8 cellular contexts compared by ENCODE assay signal in genomic region chr14:93115069-93115919, GRCh38. TPM values are rescaled to one million over a fixed set of nuclear protein-coding genes. Genes with fewer than 3 reads are reported as not detected.
DNase-seq lines count a peak whose midpoint lies in the region; ATAC-seq and TF ChIP-seq lines count a peak whose summit lies in the region.

No MANE protein-coding gene starts in this region.

- peak overlapping the region; percentile 89 for H3K27ac ChIP-seq in BLaER1
- H3K27ac ChIP-seq in duodenal mucosa (ENCODE audit: low read depth, low read length): peak overlapping the region; percentile 95
- peak overlapping the region; percentile 98 for H3K27ac ChIP-seq in lung (ENCODE audit: low read depth in 1 of 2, low read length in 1 of 2)

- H3K9ac ChIP-seq in BLaER1 (peak overlapping the region; percentile 86), duodenal mucosa (ENCODE audit: low read depth in 1 of 2, low read length in 2 of 2) (peak overlapping the region; percentile 88 to 95)

- H3K27me3 ChIP-seq in BLaER1 (no peaks in the 10 kb centered on the region), duodenal mucosa (ENCODE audit: control insufficient read depth in 1 of 2, insufficient read depth in 2 of 2, low read length in 2 of 2) (no peaks in the 10 kb centered on the region), lung (ENCODE audit: control insufficient read depth, insufficient read depth) (no peaks in the 10 kb centered on the region)

- H3K4me3 ChIP-seq in BLaER1 (peak overlapping the region; percentile 96), duodenal mucosa (ENCODE audit: low read depth in 1 of 2, low read length in 2 of 2) (peak overlapping the region; percentile 92), lung (peak overlapping the region; percentile 79)

- peak overlapping the region; percentile 95 for H3K4me2 ChIP-seq in BLaER1

- H3K36me3 ChIP-seq in BLaER1 (no peaks in the 10 kb centered on the region), duodenal mucosa (ENCODE audit: control insufficient read depth in 1 of 2, insufficient read depth in 2 of 2, low read length in 2 of 2) (no peaks in the 10 kb centered on the region), lung (ENCODE audit: control insufficient read depth in 2 of 2, insufficient read depth in 2 of 2, low read length in 2 of 2) (no peaks in the 10 kb centered on the region)

- H4K20me1 ChIP-seq in BLaER1: peaks cover 44% of the 10 kb centered on the region

- DNase-seq in GM19240 (ENCODE audit: insufficient read length, low spot score) (peak; percentile 79), NCI-H526 treated with DMSO at 0.1 percent for 48 hours (lab: John Stamatoyannopoulos, UW) (peak; percentile 77), lung (ENCODE audit: low spot score) (peak; percentile 82)
- peak; percentile 86 to 87 for DNase-seq in activated CD4-positive, alpha-beta T cell treated with anti-CD3 and anti-CD28 coated beads, Interleukin-2, amount 50 U/mL, for 48 hours
- DNase-seq in stimulated activated CD4-positive, alpha-beta T cell treated with anti-CD3 and anti-CD28 coated beads, TNF-alpha, amount 100 ng/mL, for 24 hours (ENCODE audit: low read depth in 3 of 3): peak; percentile 53 to 87 (median 72)

- no peak for TF ChIP-seq CTCF in lung (IDR thresholded peaks at IDR 0.05; ENCODE audit: control extremely low read depth, extremely low read depth)

- ATAC-seq in HG03442 (IDR thresholded peaks at IDR 0.05; ENCODE audit: unreplicated experiment): peak; percentile 74
- peak; percentile 91 for ATAC-seq in lung (ENCODE audit: insufficient read depth, low FRiP score)

- 1% methylated on average over 69 to 121 of the region's 121 CpGs for WGBS in lung, 2 donors

- H3K9me3 ChIP-seq in BLaER1 (no peaks in the 10 kb centered on the region), duodenal mucosa (ENCODE audit: control insufficient read depth in 1 of 2, low read length in 2 of 2) (no peaks in the 10 kb centered on the region), lung (ENCODE audit: control insufficient read depth in 2 of 2, insufficient read depth in 1 of 2, low read length in 1 of 2) (peaks cover 0 to 2% of the 10 kb centered on the region in 2 donors)

- H3K4me1 ChIP-seq in BLaER1 (peaks cover 49% of the 10 kb centered on the region), duodenal mucosa (ENCODE audit: control insufficient read depth in 1 of 2, insufficient read depth in 2 of 2, low read length in 2 of 2) (peaks cover 32 to 34% of the 10 kb centered on the region in 2 donors), lung (ENCODE audit: control insufficient read depth in 2 of 2, insufficient read depth in 2 of 2, low read length in 2 of 2) (peaks cover 0 to 5% of the 10 kb centered on the region in 2 donors)

RNA-seq across cellular contexts. Expression of gene ITPK1, which starts 0.4 kb away (rescaled TPM):
- 10 to 100 TPM; 17.5 to 99.4 TPM for total RNA-seq in lung
- 10 to 100 TPM; 44.6 to 46.1 TPM for polyA plus RNA-seq in lung

Comparison
In these comparisons a context has a peak if more than half of its experiments do, and no peak if none do; other contexts are left out.
1. Peak in every context shown above with its lines: DNase-seq, ATAC-seq, H3K4me3 ChIP-seq and H3K27ac ChIP-seq.